Comparison of ENCODE assay signal across 27 cellular contexts in genomic region chr1:44412591-44412990, GRCh38.
"Had no signal": no experiment of that assay in that cellular context is flagged by ENCODE, and none has a peak within 500 bp of the region (broad histone marks: within the 10 kb centered on the region; RNA-seq: fewer than 3 reads in every experiment).

No MANE protein-coding gene starts in this region.

- ATAC-seq: activated CD8-positive, alpha-beta T cell treated with anti-CD3 and anti-CD28 coated beads, Interleukin-2, amount 10 ng/mL, durations not matched to agents 7 days and 5 days; activated naive CD4-positive, alpha-beta T cell treated with anti-CD3 and anti-CD28 coated beads, Interleukin-2, amount 50 U/mL, for 72 hours; activated naive CD8-positive, alpha-beta T cell treated with anti-CD3 and anti-CD28 coated beads, Interleukin-2, amount 50 U/mL, for 24 hours; body of pancreas; K562; T-helper 17 cell; WTC11 had no signal

- H3K4me3 ChIP-seq: ascending aorta, body of pancreas, K562, PC-9 had no signal

- FAIRE-seq: bronchial epithelial cell, K562 had no signal

- H3K27ac ChIP-seq: ascending aorta, body of pancreas, PC-9 had no signal

- DNase-seq: activated CD4-positive, alpha-beta T cell treated with anti-CD3 and anti-CD28 coated beads for 48 hours; activated CD4-positive, alpha-beta T cell treated with anti-CD3 and anti-CD28 coated beads, Interleukin-2, amount 50 U/mL, for 4 hours; activated CD4-positive, CD25-positive, alpha-beta regulatory T cell treated with anti-CD3 and anti-CD28 coated beads, Interleukin-2, amount 50 U/mL, for 72 hours; activated CD8-positive, alpha-beta memory T cell treated with anti-CD3 and anti-CD28 coated beads, Interleukin-2, amount 50 U/mL, for 48 hours; activated CD8-positive, alpha-beta T cell treated with anti-CD3 and anti-CD28 coated beads, Interleukin-2, amount 10 ng/mL, durations not matched to agents 7 days and 5 days; activated naive CD8-positive, alpha-beta T cell treated with anti-CD3 and anti-CD28 coated beads, Interleukin-2, amount 50 U/mL, for 24 hours; activated T-cell treated with anti-CD3 and anti-CD28 coated beads, Interleukin-2, amount 50 U/mL, for 1 hour; amniotic stem cell; body of pancreas; central memory CD4-positive, alpha-beta T cell; NCI-H1105 treated with DMSO at 0.1 percent for 48 hours; NCI-H146; NCI-H1930; NCI-H2171; NCI-H2227 treated with DMSO at 0.1 percent for 48 hours; NCI-H446 treated with DMSO at 0.1 percent for 48 hours; NCI-H524 treated with DMSO at 0.1 percent for 48 hours; NCI-H82; PC-9; SHP77 treated with DMSO at 0.1 percent for 48 hours; T-helper 17 cell; T-helper 9 cell had no signal
